Comparison of ENCODE assay signal across 1 cellular context in genomic region chr20:2865630-2866029, GRCh38.
TF ChIP-seq lines count a peak whose summit lies in the region.

No MANE protein-coding gene starts in this region.

TF ChIP-seq in IMR-90, 13 proteins besides CTCF, POLR2A, EP300 and RAD21:
- no peak for TF ChIP-seq NFE2L2 (IDR thresholded peaks at IDR 0.05; ENCODE audit: low read depth, low read length)
- TF ChIP-seq MAZ (IDR thresholded peaks at IDR 0.05; ENCODE audit: borderline replicate concordance, low read depth, low read length) = no peak
- no peak for TF ChIP-seq SMC3 (IDR thresholded peaks at IDR 0.05; ENCODE audit: low read depth, low read length)
- TF ChIP-seq CEBPB (IDR thresholded peaks at IDR 0.05; ENCODE audit: low read depth, low read length) = no peak
- TF ChIP-seq BHLHE40 (IDR thresholded peaks at IDR 0.05; ENCODE audit: low read depth, low read length) = no peak
- no peak for TF ChIP-seq CHD1 (IDR thresholded peaks at IDR 0.05; ENCODE audit: low read depth, low read length)
- no peak for TF ChIP-seq FOS (IDR thresholded peaks at IDR 0.05; ENCODE audit: low read depth, low read length)
- no peak for TF ChIP-seq USF2 (IDR thresholded peaks at IDR 0.05; ENCODE audit: low read depth, low read length)
- no peak for TF ChIP-seq RCOR1 (IDR thresholded peaks at IDR 0.05; ENCODE audit: insufficient replicate concordance, low read length)
- no peak for TF ChIP-seq MAFK (IDR thresholded peaks at IDR 0.05; ENCODE audit: low read depth, low read length)
